In genomic region chrX:114472008-114472407, GRCh38 we compare ENCODE assay signal across 4 cellular contexts.
DNase-seq lines count a peak whose midpoint lies in the region; ATAC-seq and TF ChIP-seq lines count a peak whose summit lies in the region.
"Not testable (repeated sequence)": the region's sequence is repeated elsewhere in the genome, so short reads cannot be mapped to it uniquely, and the experiment has no call there.

No MANE protein-coding gene starts in this region.

- H3K23me2 ChIP-seq in H9 (ENCODE audit: insufficient read length, low read depth, low read length, poor library complexity, severe bottlenecking) = not testable (repeated sequence)

- not testable (repeated sequence) for H4K5ac ChIP-seq in H9 (ENCODE audit: insufficient read length, low read depth, low read length)

- peak overlapping the region; percentile 93 to 100 (median 99) for H3K27ac Mint-ChIP-seq in H9
- H3K27ac Mint-ChIP-seq in WTC11 = peak overlapping the region; percentile 100

- H3K18ac ChIP-seq in H9 (ENCODE audit: insufficient read length, low read depth, low read length) = not testable (repeated sequence)

- H3K4me1 Mint-ChIP-seq in H9 (peaks cover 36 to 59% of the 10 kb centered on the region in 2 experiments), WTC11 (peaks cover 15% of the 10 kb centered on the region)

- not testable (repeated sequence) for H3K14ac ChIP-seq in H9 (ENCODE audit: insufficient read depth, low read length)

- H3K9me3 ChIP-seq in H9 (ENCODE audit: control insufficient read depth, low read depth, low read length); HUES6 (ENCODE audit: control insufficient read depth, insufficient read depth, low read depth, low read length); iPS-18a (ENCODE audit: control insufficient read depth, low read depth, low read length): not testable (repeated sequence)

- not testable (repeated sequence) for H3K56ac ChIP-seq in H9 (ENCODE audit: insufficient read length, low read depth, low read length)

- H3K4ac ChIP-seq in H9 (ENCODE audit: low read depth, low read length) = not testable (repeated sequence)

- H4K91ac ChIP-seq in H9 (ENCODE audit: insufficient read length, low read depth, low read length) = not testable (repeated sequence)

- H4K8ac ChIP-seq in H9 (replicated peaks; ENCODE audit: insufficient read length, low read depth, low read length) = not testable (repeated sequence)

- ATAC-seq in WTC11 = peak; percentile 68

- peaks cover 14% of the 10 kb centered on the region for H3K36me3 ChIP-seq in HUES6 (ENCODE audit: control insufficient read depth, insufficient read depth, low read length)
- H3K36me3 ChIP-seq in iPS-18a (ENCODE audit: control insufficient read depth, low read depth, low read length) = not testable (repeated sequence)

- not testable (repeated sequence) for H2AFZ ChIP-seq in H9 (ENCODE audit: low read length)

- H3K4me1 ChIP-seq in H9 (ENCODE audit: insufficient read depth, low read length) = not testable (repeated sequence)
- peaks cover 11% of the 10 kb centered on the region; the same call in 1 of the 2 replicates for H3K4me1 ChIP-seq in HUES6 (ENCODE audit: control insufficient read depth, insufficient read depth, low read length)
- H3K4me1 ChIP-seq in iPS-18a (ENCODE audit: control insufficient read depth, low read depth, low read length) = peaks cover 13% of the 10 kb centered on the region

- not testable (repeated sequence) for TF ChIP-seq CTCF in H9 (conservative IDR thresholded peaks at IDR 0.05); WTC11 (IDR thresholded peaks at IDR 0.05)

- POLR2A ChIA-PET in WTC11 (lab: Charles Lee) = not testable (repeated sequence)

- H3K4me3 ChIP-seq in HUES6 (ENCODE audit: low read depth, low read length) = not testable (repeated sequence)
- H3K4me3 ChIP-seq in iPS-18a (ENCODE audit: low read length) = peak overlapping the region; percentile 54

- H3K27ac ChIP-seq in H9 (ENCODE audit: insufficient read length, low read depth, low read length) (peak overlapping the region; percentile 96), HUES6 (ENCODE audit: low read depth, low read length) (peak overlapping the region; percentile 94), iPS-18a (ENCODE audit: low read length) (peak overlapping the region; percentile 92)

- H3T11ph ChIP-seq in H9 (ENCODE audit: low read length) = not testable (repeated sequence)

- peaks cover 0 to 15% of the 10 kb centered on the region in 2 experiments; a peak in 4 of 5 replicates for H3K9me3 Mint-ChIP-seq in H9
- H3K9me3 Mint-ChIP-seq in WTC11 = not testable (repeated sequence)

- H3K27me3 Mint-ChIP-seq in H9 (ENCODE audit: low read depth); WTC11 (ENCODE audit: low read depth): not testable (repeated sequence)

- H2AK5ac ChIP-seq in H9 (ENCODE audit: insufficient read length, low read length) = not testable (repeated sequence)

- no CpG with 5 or more reads among the region's 6 CpGs for WGBS in H9 (ENCODE audit: extremely low coverage, insufficient read length, low lambda C conversion rate)

- H3K4me3 Mint-ChIP-seq in H9 (peak overlapping the region; percentile 50 to 74), WTC11 (peak overlapping the region; percentile 79)

- not testable (repeated sequence) for H2BK20ac ChIP-seq in H9 (ENCODE audit: low read depth, low read length, poor library complexity, severe bottlenecking)

- not testable (repeated sequence) for H4K20me1 ChIP-seq in H9 (ENCODE audit: control insufficient read depth, insufficient read depth, insufficient read length)

- H3K79me2 ChIP-seq in H9 (ENCODE audit: insufficient read depth, low read length) = not testable (repeated sequence)

- H3K79me1 ChIP-seq in H9 (ENCODE audit: insufficient read depth, low read depth, low read length, poor library complexity, severe bottlenecking) = not testable (repeated sequence)

- H3K23ac ChIP-seq in H9 (ENCODE audit: insufficient read length, low read depth, low read length) = not testable (repeated sequence)

- not testable (repeated sequence) for DNase-seq in H9; WTC11 (ENCODE audit: low spot score)

- H3K36me3 Mint-ChIP-seq in H9 (ENCODE audit: insufficient read depth in 1 of 3, low read depth in 3 of 3) = peaks cover 40 to 42% (median 40%) of the 10 kb centered on the region in 3 experiments
- peaks cover 46% of the 10 kb centered on the region for H3K36me3 Mint-ChIP-seq in WTC11

- not testable (repeated sequence) for H2BK12ac ChIP-seq in H9 (ENCODE audit: insufficient read length, low read depth, low read length)

- not testable (repeated sequence) for H3K27me3 ChIP-seq in H9 (ENCODE audit: insufficient read depth, low read length); HUES6 (ENCODE audit: control insufficient read depth, insufficient read depth, low read length); iPS-18a (ENCODE audit: control insufficient read depth, insufficient read depth, low read length)

- peak overlapping the region; percentile 40 for H3K4me2 ChIP-seq in H9 (ENCODE audit: insufficient read depth, insufficient read length, low read length)

- not testable (repeated sequence) for H2BK15ac ChIP-seq in H9 (ENCODE audit: low read depth, low read length)

- H2BK120ac ChIP-seq in H9 (ENCODE audit: low read depth, low read length, poor library complexity, severe bottlenecking) = not testable (repeated sequence)

- not testable (repeated sequence) for H3K9ac ChIP-seq in H9 (ENCODE audit: extremely low read depth, insufficient read length, low read length)
- H3K9ac ChIP-seq in HUES6 (ENCODE audit: low read length) = peak overlapping the region; percentile 55
- peak overlapping the region; percentile 59 for H3K9ac ChIP-seq in iPS-18a (ENCODE audit: low read length)

- CTCF ChIA-PET in WTC11 (lab: Charles Lee) = not testable (repeated sequence)

- H2BK5ac ChIP-seq in H9 (ENCODE audit: insufficient read length, low read length) = not testable (repeated sequence)
